ENCODE assay signal across 8 cellular contexts in genomic region chr3:124032881-124033359, GRCh38. TPM values are rescaled to one million over a fixed set of nuclear protein-coding genes. Genes with fewer than 3 reads are reported as not detected.
A peak's percentile ranks its signal among the peaks of the same experiment; 100 is the strongest.
DNase-seq lines count a peak whose midpoint lies in the region; ATAC-seq and TF ChIP-seq lines count a peak whose summit lies in the region.

No MANE protein-coding gene starts in this region.

- DNase-seq in GM19238 (ENCODE audit: insufficient read length, low spot score): peak; percentile 72
- peak; percentile 78 for DNase-seq in NCI-H510A treated with DMSO at 0.1 percent for 48 hours (lab: John Stamatoyannopoulos, UW)
- DNase-seq in activated CD4-positive, alpha-beta memory T cell treated with anti-CD3 and anti-CD28 coated beads, Interleukin-2, amount 10 ng/mL, durations not matched to agents 7 days and 5 days: peak; percentile 69
- peak; percentile 95 for DNase-seq in ecto neural progenitor cell (ENCODE audit: low spot score)
- peak; percentile 81 for DNase-seq in lower lobe of right lung
- DNase-seq in stimulated activated CD4-positive, alpha-beta T cell treated with anti-CD3 and anti-CD28 coated beads, Interleukin-4, amount 100 ng/mL, for 4 hours: peak; percentile 46 to 67

- CTCF ChIA-PET in activated CD4-positive, alpha-beta memory T cell treated with anti-CD3 and anti-CD28 coated beads, Interleukin-2, amount 10 ng/mL, durations not matched to agents 7 days and 5 days (lab: Charles Lee): interaction anchor here (0.6 to 2.2 kb wide), 22 partner anchors 9 to 585 kb away, joined by 3 to 10 read pairs (median 4); no protein-coding TSS in a partner anchor

- peak overlapping the region; percentile 28 for H3K4me3 Mint-ChIP-seq in activated CD4-positive, alpha-beta memory T cell treated with anti-CD3 and anti-CD28 coated beads, Interleukin-2, amount 10 ng/mL, durations not matched to agents 7 days and 5 days

- H3K4me3 ChIP-seq in ACC112 (ENCODE audit: low read depth, low read length) (peak overlapping the region; percentile 71), lower lobe of right lung (peak overlapping the region; percentile 69)

- ATAC-seq in HG03354 (IDR thresholded peaks at IDR 0.05; ENCODE audit: poor library complexity, severe bottlenecking, unreplicated experiment): peak; percentile 92
- ATAC-seq in lower lobe of right lung: peak; percentile 95 to 97

- H3K4me1 Mint-ChIP-seq in activated CD4-positive, alpha-beta memory T cell treated with anti-CD3 and anti-CD28 coated beads, Interleukin-2, amount 10 ng/mL, durations not matched to agents 7 days and 5 days: peaks cover 15% of the 10 kb centered on the region

- H3K36me3 ChIP-seq in ACC112 (ENCODE audit: insufficient read depth, low read length) (no peaks in the 10 kb centered on the region), lower lobe of right lung (no peaks in the 10 kb centered on the region)

- H3K27ac ChIP-seq in ACC112 (ENCODE audit: low read depth, low read length) (no peak overlapping the region), lower lobe of right lung (peak overlapping the region; percentile 76)

- H3K27ac Mint-ChIP-seq in activated CD4-positive, alpha-beta memory T cell treated with anti-CD3 and anti-CD28 coated beads, Interleukin-2, amount 10 ng/mL, durations not matched to agents 7 days and 5 days: no peak overlapping the region

- peak overlapping the region; percentile 55 for H2AFZ ChIP-seq in ACC112 (ENCODE audit: low read length, unreplicated experiment)

- POLR2A ChIA-PET in activated CD4-positive, alpha-beta memory T cell treated with anti-CD3 and anti-CD28 coated beads, Interleukin-2, amount 10 ng/mL, durations not matched to agents 7 days and 5 days (lab: Charles Lee): interaction anchor here (0.9 kb wide), 1 partner anchor 72 kb away, joined by 3 read pairs; the partner anchor contains the start of gene CCDC14

- H3K4me1 ChIP-seq in ACC112 (ENCODE audit: control insufficient read depth, insufficient read depth, low read length, unreplicated experiment): peaks cover 3% of the 10 kb centered on the region
- H3K4me1 ChIP-seq in lower lobe of right lung: peaks cover 8% of the 10 kb centered on the region

- H3K9me3 ChIP-seq in lower lobe of right lung: no peaks in the 10 kb centered on the region

- H3K27me3 Mint-ChIP-seq in activated CD4-positive, alpha-beta memory T cell treated with anti-CD3 and anti-CD28 coated beads, Interleukin-2, amount 10 ng/mL, durations not matched to agents 7 days and 5 days: peaks cover 47% of the 10 kb centered on the region

- no peaks in the 10 kb centered on the region for H3K9me3 Mint-ChIP-seq in activated CD4-positive, alpha-beta memory T cell treated with anti-CD3 and anti-CD28 coated beads, Interleukin-2, amount 10 ng/mL, durations not matched to agents 7 days and 5 days

- intact Hi-C loops in lower lobe of right lung (cut with DNase I): no loop called here

- H3K27me3 ChIP-seq in ACC112 (ENCODE audit: insufficient read depth, low read length): peaks cover 91% of the 10 kb centered on the region
- H3K27me3 ChIP-seq in lower lobe of right lung (ENCODE audit: low read depth): peaks cover 32% of the 10 kb centered on the region

- no peaks in the 10 kb centered on the region for H3K79me2 ChIP-seq in ACC112 (ENCODE audit: control insufficient read depth, insufficient read depth, low read length, unreplicated experiment)

- TF ChIP-seq CTCF in lower lobe of right lung (IDR thresholded peaks at IDR 0.05): peak; percentile 60

- H3K36me3 Mint-ChIP-seq in activated CD4-positive, alpha-beta memory T cell treated with anti-CD3 and anti-CD28 coated beads, Interleukin-2, amount 10 ng/mL, durations not matched to agents 7 days and 5 days (ENCODE audit: low read depth): no peaks in the 10 kb centered on the region

RNA-seq across cellular contexts. Expression of gene KALRN, which starts 0.2 kb away (rescaled TPM):
- total RNA-seq in activated CD4-positive, alpha-beta memory T cell treated with anti-CD3 and anti-CD28 coated beads, Interleukin-2, amount 10 ng/mL, durations not matched to agents 7 days and 5 days: under 1 TPM; 0.25 to 0.35 TPM
- 15.4 TPM for total RNA-seq in lower lobe of right lung

RNA-seq across cellular contexts. Expression of gene ROPN1, which starts 41.0 kb away (rescaled TPM):
- not detected for total RNA-seq in activated CD4-positive, alpha-beta memory T cell treated with anti-CD3 and anti-CD28 coated beads, Interleukin-2, amount 10 ng/mL, durations not matched to agents 7 days and 5 days
- total RNA-seq in lower lobe of right lung: not detected

Comparison
In these comparisons a context has a peak if more than half of its experiments do, and no peak if none do; other contexts are left out.
1. RNA of gene KALRN, which starts 0.2 kb away (total RNA-seq): 15.4 TPM in lower lobe of right lung (single experiment); 0.25 to 0.35 TPM in activated CD4-positive, alpha-beta memory T cell treated with anti-CD3 and anti-CD28 coated beads, Interleukin-2, amount 10 ng/mL, durations not matched to agents 7 days and 5 days; every median in the first group is over 10 times any median in the second.
2. Peak in every context shown above with its lines, with median percentiles within 50 percentile points of each other: DNase-seq.